9 cellular contexts compared by ENCODE assay signal in the genomic region with DNA sequence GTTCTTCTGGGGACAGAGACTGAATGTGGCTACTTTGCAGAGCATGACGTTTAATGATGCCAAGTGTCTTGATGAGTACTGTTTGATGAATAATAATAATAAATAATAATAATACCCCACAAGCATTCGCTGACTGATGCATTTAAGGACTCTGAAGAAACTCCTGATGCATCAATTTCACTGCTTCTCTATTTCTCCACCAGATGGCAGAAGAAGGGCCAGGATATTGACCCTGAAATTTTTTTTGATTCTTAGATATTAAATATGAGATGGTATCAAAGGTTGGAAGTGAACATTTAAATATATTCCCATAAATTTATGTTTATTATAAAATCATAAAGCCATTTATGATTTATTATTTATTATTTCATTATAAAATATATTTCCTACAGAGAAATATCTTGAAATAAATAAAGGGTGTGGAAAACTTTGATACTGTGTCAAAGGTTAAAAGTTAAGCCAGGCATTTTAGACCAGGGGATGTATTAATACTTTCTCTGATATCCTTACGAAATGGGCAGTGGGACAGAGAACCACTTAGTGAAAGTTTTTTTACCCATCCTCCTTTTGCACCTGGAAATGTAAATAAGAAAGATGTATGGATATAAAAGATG.
DNase-seq lines count a peak whose midpoint lies in the region; ATAC-seq and TF ChIP-seq lines count a peak whose summit lies in the region.
"Had no signal": no experiment of that assay in that cellular context is flagged by ENCODE, and none has a peak within 500 bp of the region (broad histone marks: within the 10 kb centered on the region; RNA-seq: fewer than 3 reads in every experiment).

No MANE protein-coding gene starts in this region.

- no peaks in the 10 kb centered on the region for H3K27me3 ChIP-seq in breast epithelium
- H3K27me3 ChIP-seq: BLaER1 treated with 17β-estradiol and CSF1 and Interleukin-3, amounts not matched to agents 10 nM and 100 nM had no signal

- peak; percentile 52 to 75 (median 64) for TF ChIP-seq CTCF in breast epithelium (IDR thresholded peaks at IDR 0.05)

- intact Hi-C loops in breast epithelium (cut with DNase I; ENCODE audit: low total_unique reads): loop anchor here (10.0 kb wide), 2 partner anchors 94 to 136 kb away; no protein-coding TSS in a partner anchor

- H3K9me3 ChIP-seq in breast epithelium: no peaks in the 10 kb centered on the region
- H3K9me3 ChIP-seq: BLaER1 treated with 17β-estradiol and CSF1 and Interleukin-3, amounts not matched to agents 10 nM and 100 nM had no signal

- no peak overlapping the region for H3K27ac ChIP-seq in breast epithelium

- H3K36me3 ChIP-seq in breast epithelium: no peaks in the 10 kb centered on the region
- H3K36me3 ChIP-seq: BLaER1 treated with 17β-estradiol and CSF1 and Interleukin-3, amounts not matched to agents 10 nM and 100 nM had no signal

- no peak for TF ChIP-seq POLR2A in breast epithelium (IDR thresholded peaks at IDR 0.05)

- ATAC-seq in HG02798 (IDR thresholded peaks at IDR 0.05; ENCODE audit: poor library complexity, unreplicated experiment): no peak
- ATAC-seq in HG02885 (IDR thresholded peaks at IDR 0.05; ENCODE audit: poor library complexity, unreplicated experiment): no peak

- no peak overlapping the region for H3K4me3 ChIP-seq in breast epithelium
- H3K4me3 ChIP-seq: BLaER1 treated with 17β-estradiol and CSF1 and Interleukin-3, amounts not matched to agents 10 nM and 100 nM had no signal

- H3K4me1 ChIP-seq in breast epithelium: no peaks in the 10 kb centered on the region

- DNase-seq in DMS79 treated with DMSO at 0.1 percent for 48 hours (lab: John Stamatoyannopoulos, UW) (peak; percentile 46), DMS79 (lab: John Stamatoyannopoulos, UW) (no peak), NCI-H1417 treated with DMSO at 0.1 percent for 48 hours (lab: John Stamatoyannopoulos, UW) (peak; percentile 13), breast epithelium (ENCODE audit: low spot score in 2 of 2) (no peak), lung microvascular endothelial cell (ENCODE audit: low read depth in 2 of 2) (peak; percentile 59 to 69), NCI-H2029 (lab: John Stamatoyannopoulos, UW) (no peak)

Comparison
In these comparisons a context has a peak if more than half of its experiments do, and no peak if none do; other contexts are left out.
1. DNase-seq: peak in DMS79 treated with DMSO at 0.1 percent for 48 hours (single experiment), NCI-H1417 treated with DMSO at 0.1 percent for 48 hours (single experiment) and lung microvascular endothelial cell (2 of 2); none in DMS79 (single experiment), breast epithelium (0 of 2) and NCI-H2029 (single experiment).